In the genomic region with DNA sequence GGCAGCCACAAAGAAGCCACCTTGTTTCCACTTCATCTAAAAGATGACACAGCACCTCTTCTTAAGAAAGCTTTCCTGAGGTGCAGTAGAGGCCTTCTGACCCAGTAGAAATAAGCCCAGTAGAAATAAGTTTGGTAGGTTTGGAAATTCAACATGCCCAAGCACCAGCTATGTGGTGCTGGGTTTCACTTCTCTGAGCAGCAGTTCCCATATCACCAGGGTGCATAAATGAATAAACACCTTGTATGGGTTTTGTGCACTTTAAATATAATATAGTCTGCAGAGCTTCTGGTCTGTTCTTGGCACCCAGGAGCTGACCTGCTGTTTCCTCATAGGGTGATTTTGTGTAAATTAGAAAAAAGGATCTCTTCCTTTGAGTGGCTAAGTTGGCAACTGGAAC, we compare ENCODE assay signal across 27 cellular contexts.
DNase-seq lines count a peak whose midpoint lies in the region; ATAC-seq and TF ChIP-seq lines count a peak whose summit lies in the region.
"Had no signal": no experiment of that assay in that cellular context is flagged by ENCODE, and none has a peak within 500 bp of the region (broad histone marks: within the 10 kb centered on the region; RNA-seq: fewer than 3 reads in every experiment).

No MANE protein-coding gene starts in this region.

- H3K4me1 ChIP-seq in testis: no peaks in the 10 kb centered on the region
- H3K4me1 ChIP-seq: Caco-2, HAP-1 had no signal

- intact Hi-C loops in testis (cut with DNase I; ENCODE audit: low total_unique reads): no loop called here

- ATAC-seq in GM19351 (IDR thresholded peaks at IDR 0.05; ENCODE audit: unreplicated experiment): peak; percentile 24
- ATAC-seq: CD8-positive, alpha-beta T cell; Right ventricle myocardium inferior; SK-N-SH treated with all-trans-retinoic acid at 6 μM for 48 hours; T-helper 17 cell had no signal

- no peak for TF ChIP-seq CTCF in testis (IDR thresholded peaks at IDR 0.05)

- TF ChIP-seq POLR2A in testis (IDR thresholded peaks at IDR 0.05): no peak

- H3K9me3 ChIP-seq in testis: no peaks in the 10 kb centered on the region
- H3K9me3 ChIP-seq: HAP-1, SJCRH30 had no signal

- H3K27me3 ChIP-seq in testis: no peaks in the 10 kb centered on the region
- H3K27me3 ChIP-seq: BLaER1, SJCRH30 had no signal

- no peak overlapping the region for H3K4me3 ChIP-seq in testis
- H3K4me3 ChIP-seq: BLaER1, HAP-1, PC-9, SJCRH30 had no signal

- H3K36me3 ChIP-seq in testis (ENCODE audit: low read depth, missing control alignments): no peaks in the 10 kb centered on the region
- H3K36me3 ChIP-seq: BLaER1, HAP-1, SJCRH30 had no signal

- DNase-seq in CD1c-positive myeloid dendritic cell (ENCODE audit: extremely low spot score) (peak; percentile 9), NOMO-1 treated with dmso at 0.1 percent for 144 hours (lab: John Stamatoyannopoulos, UW; ENCODE audit: unreplicated experiment) (peak; percentile 32), germinal center (ENCODE audit: low spot score) (peak; percentile 2), Ammon's horn (ENCODE audit: low spot score) (no peak), testis (no peak), cerebellar nuclear complex (lab: John Stamatoyannopoulos, UW) (no peak), NCI-H2107 treated with DMSO at 0.1 percent for 48 hours (lab: John Stamatoyannopoulos, UW; ENCODE audit: unreplicated experiment) (no peak)
- DNase-seq: Caco-2; CD8-positive, alpha-beta T cell; DMS79 treated with DMSO at 0.1 percent for 48 hours; GF-D8; GOT3; HFFc6; IMR-90; KG1; NCI-H1105 treated with DMSO at 0.1 percent for 48 hours; NCI-H2029; NCI-H446 treated with DMSO at 0.1 percent for 48 hours; NCI-H526 treated with DMSO at 0.1 percent for 48 hours; PC-9; SJCRH30; T-helper 17 cell had no signal

- H3K27ac ChIP-seq in testis: no peak overlapping the region
- H3K27ac ChIP-seq: BLaER1, PC-9, SJCRH30 had no signal

Comparison
In these comparisons a context has a peak if more than half of its experiments do, and no peak if none do; other contexts are left out.
1. DNase-seq: peak in CD1c-positive myeloid dendritic cell (single experiment), NOMO-1 treated with dmso at 0.1 percent for 144 hours (single experiment) and germinal center (single experiment); none in Ammon's horn (single experiment), testis (single experiment), cerebellar nuclear complex (0 of 2) and NCI-H2107 treated with DMSO at 0.1 percent for 48 hours (single experiment).